ENCODE assay signal across 1 cellular context in genomic region chr6:112145080-112145573, GRCh38.
TF ChIP-seq lines count a peak whose summit lies in the region.

No MANE protein-coding gene starts in this region.

TF ChIP-seq in H1, 55 proteins besides CTCF, POLR2A, EP300 and RAD21:
- TF ChIP-seq ZNF274 (IDR thresholded peaks at IDR 0.05; ENCODE audit: borderline replicate concordance, extremely low read depth, low read length), result no peak
- no peak for TF ChIP-seq MAFK (IDR thresholded peaks at IDR 0.05; ENCODE audit: low read depth, low read length)
- no peak for TF ChIP-seq BACH1 (IDR thresholded peaks at IDR 0.05; ENCODE audit: low read length)
- no peak for TF ChIP-seq BCL11A (IDR thresholded peaks at IDR 0.05; ENCODE audit: low read depth in 2 of 2, low read length in 2 of 2)
- no peak for TF ChIP-seq EZH2 (IDR thresholded peaks at IDR 0.05; ENCODE audit: low read depth, low read length, severe bottlenecking)
- no peak for TF ChIP-seq CHD7 (IDR thresholded peaks at IDR 0.05; ENCODE audit: insufficient replicate concordance, low read length)
- TF ChIP-seq SIRT6 (IDR thresholded peaks at IDR 0.05; ENCODE audit: low read length), result no peak
- no peak for TF ChIP-seq TEAD4 (IDR thresholded peaks at IDR 0.05; ENCODE audit: low read depth, low read length)
TF ChIP-seq in H1: peak in this region for 0.
